Comparison of ENCODE assay signal across 8 cellular contexts in genomic region chr9:99296375-99296951, GRCh38.
DNase-seq lines count a peak whose midpoint lies in the region; ATAC-seq and TF ChIP-seq lines count a peak whose summit lies in the region.

No MANE protein-coding gene starts in this region.

- H3K4me3 Mint-ChIP-seq in activated naive CD4-positive, alpha-beta T cell treated with anti-CD3 and anti-CD28 coated beads, Interleukin-2, amount 10 ng/mL, durations not matched to agents 7 days and 5 days, result no peak overlapping the region
- H3K4me3 Mint-ChIP-seq in neural progenitor cell, result no peak overlapping the region

- H2AFZ ChIP-seq in neural progenitor cell (replicated peaks), result no peak overlapping the region

- no peak overlapping the region for H3K27ac Mint-ChIP-seq in activated naive CD4-positive, alpha-beta T cell treated with anti-CD3 and anti-CD28 coated beads, Interleukin-2, amount 10 ng/mL, durations not matched to agents 7 days and 5 days
- H3K27ac Mint-ChIP-seq in neural progenitor cell, result no peak overlapping the region

- H3K4me2 ChIP-seq in neural progenitor cell, result no peak overlapping the region

- peak overlapping the region; percentile 35 for H3K4me3 ChIP-seq in BE2C (ENCODE audit: low read depth, low read length)
- H3K4me3 ChIP-seq in muscle layer of duodenum (ENCODE audit: low read depth in 1 of 2, low read length in 2 of 2), result peak overlapping the region; percentile 8 to 45
- H3K4me3 ChIP-seq in neural progenitor cell, result no peak overlapping the region

- no peaks in the 10 kb centered on the region for H3K27me3 ChIP-seq in BE2C
- no peaks in the 10 kb centered on the region for H3K27me3 ChIP-seq in muscle layer of duodenum (ENCODE audit: low read depth, low read length)
- H3K27me3 ChIP-seq in neural progenitor cell, result no peaks in the 10 kb centered on the region

- no peaks in the 10 kb centered on the region for H3K79me2 ChIP-seq in neural progenitor cell (ENCODE audit: low read depth)

- DNase-seq in BE2C (peak; percentile 61), neural progenitor cell (ENCODE audit: low spot score) (no peak)
- peak; percentile 36 for DNase-seq in activated naive CD4-positive, alpha-beta T cell treated with anti-CD3 and anti-CD28 coated beads, Interleukin-2, amount 10 ng/mL, durations not matched to agents 7 days and 5 days

- H3K27me3 Mint-ChIP-seq in activated naive CD4-positive, alpha-beta T cell treated with anti-CD3 and anti-CD28 coated beads, Interleukin-2, amount 10 ng/mL, durations not matched to agents 7 days and 5 days, result peaks cover 24% of the 10 kb centered on the region
- peaks cover 8% of the 10 kb centered on the region for H3K27me3 Mint-ChIP-seq in neural progenitor cell (ENCODE audit: insufficient read depth, low read depth)

- H4K20me1 ChIP-seq in neural progenitor cell (ENCODE audit: low read depth), result no peaks in the 10 kb centered on the region

- no peaks in the 10 kb centered on the region for H3K36me3 Mint-ChIP-seq in activated naive CD4-positive, alpha-beta T cell treated with anti-CD3 and anti-CD28 coated beads, Interleukin-2, amount 10 ng/mL, durations not matched to agents 7 days and 5 days
- no peaks in the 10 kb centered on the region for H3K36me3 Mint-ChIP-seq in neural progenitor cell

- H3K9me3 Mint-ChIP-seq in activated naive CD4-positive, alpha-beta T cell treated with anti-CD3 and anti-CD28 coated beads, Interleukin-2, amount 10 ng/mL, durations not matched to agents 7 days and 5 days, result no peaks in the 10 kb centered on the region
- no peaks in the 10 kb centered on the region for H3K9me3 Mint-ChIP-seq in neural progenitor cell

- no peaks in the 10 kb centered on the region for H3K36me3 ChIP-seq in BE2C
- no peaks in the 10 kb centered on the region for H3K36me3 ChIP-seq in muscle layer of duodenum (ENCODE audit: control insufficient read depth in 1 of 2, insufficient read depth in 2 of 2, low read length in 2 of 2)
- no peaks in the 10 kb centered on the region for H3K36me3 ChIP-seq in neural progenitor cell

- H3K4me1 Mint-ChIP-seq in activated naive CD4-positive, alpha-beta T cell treated with anti-CD3 and anti-CD28 coated beads, Interleukin-2, amount 10 ng/mL, durations not matched to agents 7 days and 5 days, result no peaks in the 10 kb centered on the region
- peaks cover 11% of the 10 kb centered on the region for H3K4me1 Mint-ChIP-seq in neural progenitor cell

- no peak for TF ChIP-seq CTCF in BE2C (IDR thresholded peaks at IDR 0.05; ENCODE audit: low read depth, low read length)
- no peak for TF ChIP-seq CTCF in neural progenitor cell (IDR thresholded peaks at IDR 0.05)

- H3K9ac ChIP-seq in neural progenitor cell, result no peak overlapping the region

- ATAC-seq in HG03103 (IDR thresholded peaks at IDR 0.05; ENCODE audit: low read depth, unreplicated experiment) (peak; percentile 53), GM21360 (IDR thresholded peaks at IDR 0.05; ENCODE audit: unreplicated experiment) (no peak), GM21619 (IDR thresholded peaks at IDR 0.05; ENCODE audit: unreplicated experiment) (no peak), GM18867 (IDR thresholded peaks at IDR 0.05; ENCODE audit: unreplicated experiment) (no peak)

- H3K27ac ChIP-seq in muscle layer of duodenum (ENCODE audit: low read length) (no peak overlapping the region), neural progenitor cell (no peak overlapping the region)

- H3F3A ChIP-seq in neural progenitor cell (ENCODE audit: low read depth), result no peaks in the 10 kb centered on the region

- H3K9me3 ChIP-seq in BE2C, result no peaks in the 10 kb centered on the region; the same call in 1 of the 2 replicates
- no peaks in the 10 kb centered on the region for H3K9me3 ChIP-seq in muscle layer of duodenum (ENCODE audit: control insufficient read depth in 1 of 2, low read length in 2 of 2)
- H3K9me3 ChIP-seq in neural progenitor cell (ENCODE audit: low read depth), result no peaks in the 10 kb centered on the region

- H3K4me1 ChIP-seq in BE2C (peaks cover 18% of the 10 kb centered on the region; the same call in 1 of the 2 replicates), muscle layer of duodenum (ENCODE audit: control insufficient read depth in 1 of 2, insufficient read depth in 2 of 2, low read length in 2 of 2) (peaks cover 0 to 5% of the 10 kb centered on the region in 2 donors), neural progenitor cell (no peaks in the 10 kb centered on the region)

- CTCF ChIA-PET in activated naive CD4-positive, alpha-beta T cell treated with anti-CD3 and anti-CD28 coated beads, Interleukin-2, amount 10 ng/mL, durations not matched to agents 7 days and 5 days (lab: Charles Lee), result interaction anchor here (0.8 kb wide), 1 partner anchor 441 kb away, joined by 3 read pairs; no protein-coding TSS in a partner anchor
